Comparison of ENCODE assay signal across 8 cellular contexts in genomic region chr19:12802267-12803106, GRCh38. TPM values are rescaled to one million over a fixed set of nuclear protein-coding genes. Genes with fewer than 3 reads are reported as not detected.
DNase-seq lines count a peak whose midpoint lies in the region; ATAC-seq and TF ChIP-seq lines count a peak whose summit lies in the region.

No MANE protein-coding gene starts in this region.

- intact Hi-C loops in Calu3 (cut with micrococcal nuclease; ENCODE audit: unreplicated experiment) (no loop called here), esophagus squamous epithelium (cut with DNase I) (loop anchor here (5.0 to 10.0 kb wide), 2 partner anchors 35 to 88 kb away; no protein-coding TSS in a partner anchor)

- peak overlapping the region; percentile 59 for H3K4me3 Mint-ChIP-seq in Calu3 (ENCODE audit: low read depth, unreplicated experiment)
- peak overlapping the region; percentile 85 for H3K4me3 Mint-ChIP-seq in osteocyte (ENCODE audit: unreplicated experiment)

- H3K9me3 Mint-ChIP-seq in Calu3 (ENCODE audit: low read depth, unreplicated experiment) (no peaks in the 10 kb centered on the region), osteocyte (ENCODE audit: unreplicated experiment) (no peaks in the 10 kb centered on the region)

- no peaks in the 10 kb centered on the region for H3K9me3 ChIP-seq in Peyer's patch
- H3K9me3 ChIP-seq in esophagus squamous epithelium: no peaks in the 10 kb centered on the region

- no peaks in the 10 kb centered on the region for H3K27me3 ChIP-seq in Peyer's patch
- no peaks in the 10 kb centered on the region for H3K27me3 ChIP-seq in esophagus squamous epithelium

- CTCF ChIA-PET in Calu3 (lab: Charles Lee): interaction anchor here (1.2 kb wide), 1 partner anchor 42 kb away, joined by 3 read pairs; no protein-coding TSS in a partner anchor

- no peak overlapping the region for H3K27ac Mint-ChIP-seq in Calu3 (ENCODE audit: unreplicated experiment)
- peak overlapping the region; percentile 35 for H3K27ac Mint-ChIP-seq in osteocyte (ENCODE audit: unreplicated experiment)

- H3K4me3 ChIP-seq in Peyer's patch (peak overlapping the region; percentile 69 to 86 (median 80)), esophagus squamous epithelium (peak overlapping the region; percentile 76 to 91 (median 82))

- ATAC-seq in GM19023 (IDR thresholded peaks at IDR 0.05; ENCODE audit: unreplicated experiment): no peak

- H3K27me3 Mint-ChIP-seq in Calu3 (ENCODE audit: unreplicated experiment) (no peaks in the 10 kb centered on the region), osteocyte (ENCODE audit: unreplicated experiment) (no peaks in the 10 kb centered on the region)

- H3K27ac ChIP-seq in Peyer's patch (peak overlapping the region; percentile 64 to 78 (median 74)), esophagus squamous epithelium (peak overlapping the region; percentile 65 to 90 (median 86))

- TF ChIP-seq POLR2A in Peyer's patch (IDR thresholded peaks at IDR 0.05) (no peak), esophagus squamous epithelium (IDR thresholded peaks at IDR 0.05) (no peak)

- H3K36me3 ChIP-seq in Peyer's patch (peaks cover 0 to 21% (median 0%) of the 10 kb centered on the region in 3 donors), esophagus squamous epithelium (peaks cover 0 to 29% (median 0%) of the 10 kb centered on the region in 3 donors)

- H3K4me1 Mint-ChIP-seq in Calu3 (ENCODE audit: low read depth, unreplicated experiment) (peaks cover 16% of the 10 kb centered on the region), osteocyte (ENCODE audit: unreplicated experiment) (peaks cover 30% of the 10 kb centered on the region)

- 42 to 50% methylated on average over 17 of the region's 22 CpGs for WGBS in esophagus squamous epithelium, 2 donors

- no peak for TF ChIP-seq CTCF in Calu3 (IDR thresholded peaks at IDR 0.05; ENCODE audit: unreplicated experiment)
- TF ChIP-seq CTCF in Peyer's patch (IDR thresholded peaks at IDR 0.05): no peak
- TF ChIP-seq CTCF in esophagus squamous epithelium (IDR thresholded peaks at IDR 0.05): no peak
- no peak for TF ChIP-seq CTCF in osteocyte (IDR thresholded peaks at IDR 0.05)

- BruUV-seq in Calu3 (replicated peaks; lab: Mats Ljungman, UMichigan): no TSS peak

- H3K4me1 ChIP-seq in Peyer's patch: peaks cover 0 to 25% (median 17%) of the 10 kb centered on the region in 4 donors
- peaks cover 28 to 50% (median 40%) of the 10 kb centered on the region in 3 donors for H3K4me1 ChIP-seq in esophagus squamous epithelium

- DNase-seq in Calu3 (no peak), Peyer's patch (no peak), esophagus squamous epithelium (lab: John Stamatoyannopoulos, UW) (no peak), osteocyte (ENCODE audit: extremely low spot score, unreplicated experiment) (no peak), SHP77 treated with DMSO at 0.1 percent for 48 hours (lab: John Stamatoyannopoulos, UW) (no peak), HT-29 (ENCODE audit: low spot score) (no peak)
- no peak for DNase-seq in stimulated activated CD4-positive, alpha-beta T cell treated with anti-CD3 and anti-CD28 coated beads, Interleukin-4, amount 100 ng/mL, for 24 hours

- H3K36me3 Mint-ChIP-seq in Calu3 (ENCODE audit: insufficient read depth, unreplicated experiment) (peaks cover 51% of the 10 kb centered on the region), osteocyte (ENCODE audit: unreplicated experiment) (no peaks in the 10 kb centered on the region)

RNA-seq across cellular contexts. Expression of gene THSD8, which starts 0.6 kb away (rescaled TPM):
- total RNA-seq in Calu3 (2022) (14.0 and 16.1 TPM in 2 replicates), Peyer's patch (not detected), esophagus squamous epithelium (not detected), osteocyte (8.2 and 8.4 TPM in 2 replicates)
- 0.10 TPM in 1 of 2 replicates, not detected in the other for total RNA-seq in HT-29 (2014; rRNA removed; shearing (Covaris generic))

RNA-seq across cellular contexts. Expression of gene PRDX2, which starts 0.9 kb away (rescaled TPM):
- total RNA-seq in Calu3 (2022) (121 and 135 TPM in 2 replicates), Peyer's patch (100 to 1,000 TPM; 150 to 461 (median 375) TPM), esophagus squamous epithelium (100 to 1,000 TPM; 211 to 436 (median 345) TPM), osteocyte (235 TPM in 2 replicates)
- 378 and 396 TPM in 2 replicates for total RNA-seq in HT-29 (2014; rRNA removed; shearing (Covaris generic))

RNA-seq across cellular contexts. Expression of gene RNASEH2A, which starts 3.9 kb away (rescaled TPM):
- total RNA-seq in Calu3 (2022) (30.6 and 41.6 TPM in 2 replicates), Peyer's patch (10 to 100 TPM in 2 of 4 donors, 1 to 10 TPM in 2; 5.9 to 24.8 (median 9.4) TPM), esophagus squamous epithelium (10 to 100 TPM in 3 of 4 donors, 1 to 10 TPM in 1; 7.1 to 19.2 (median 14.9) TPM), osteocyte (7.6 and 10.0 TPM in 2 replicates)
- total RNA-seq in HT-29 (2014; rRNA removed; shearing (Covaris generic)): 48.2 and 55.4 TPM in 2 replicates

RNA-seq across cellular contexts. Expression of gene JUNB, which starts 11.2 kb away (rescaled TPM):
- total RNA-seq in Calu3 (2022) (113 and 116 TPM in 2 replicates), Peyer's patch (100 to 1,000 TPM; 111 to 324 (median 152) TPM), esophagus squamous epithelium (100 to 1,000 TPM; 260 to 945 (median 388) TPM), osteocyte (141 and 158 TPM in 2 replicates)
- 568 and 620 TPM in 2 replicates for total RNA-seq in HT-29 (2014; rRNA removed; shearing (Covaris generic))

RNA-seq across cellular contexts. Expression of gene HOOK2, which starts 27.1 kb away (rescaled TPM):
- total RNA-seq in Calu3 (2022): 69.0 and 70.7 TPM in 2 replicates
- total RNA-seq in Peyer's patch: 100 to 1,000 TPM; 193 to 379 (median 285) TPM
- 10 to 100 TPM; 41.4 to 76.5 (median 61.6) TPM for total RNA-seq in esophagus squamous epithelium
- total RNA-seq in osteocyte: 24.6 and 26.8 TPM in 2 replicates
- 64.1 and 72.2 TPM in 2 replicates for total RNA-seq in HT-29 (2014; rRNA removed; shearing (Covaris generic))
